Comparison of ENCODE assay signal across 8 cellular contexts in the genomic region with DNA sequence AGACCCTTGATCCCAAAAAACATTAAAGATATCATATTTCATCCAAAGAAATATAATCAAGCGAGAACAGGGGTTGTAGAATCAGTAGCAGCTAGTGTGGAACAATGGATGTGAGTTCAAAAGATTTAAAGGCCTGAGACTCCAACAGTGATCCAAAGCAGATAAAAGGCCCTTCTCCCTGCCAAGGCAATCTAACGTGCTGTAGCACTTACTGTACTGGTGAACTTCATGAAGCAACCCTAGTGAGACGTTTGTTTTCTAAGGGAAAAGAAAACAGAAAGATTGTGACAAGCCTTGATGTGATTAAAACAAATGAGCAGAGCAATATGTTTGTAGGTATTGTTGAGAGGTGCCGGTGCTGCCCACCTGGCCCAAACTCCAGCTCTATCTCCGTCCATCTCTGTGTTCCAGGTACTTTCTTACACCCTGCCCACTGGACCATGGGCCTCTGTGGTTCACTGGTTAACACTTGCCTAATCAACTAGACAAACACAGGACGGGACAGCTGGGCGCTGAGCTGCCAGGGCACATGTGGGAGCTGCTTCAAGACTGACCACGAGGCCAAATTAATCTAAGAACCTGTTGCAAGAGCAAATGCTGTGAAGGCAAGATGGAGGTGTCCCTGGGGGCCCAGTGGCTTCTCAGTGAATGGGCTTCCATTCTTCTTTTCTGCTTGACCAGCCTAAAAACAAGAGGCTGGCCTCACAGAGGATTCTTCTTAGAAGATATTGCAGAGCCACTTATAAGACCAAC.
DNase-seq lines count a peak whose midpoint lies in the region; ATAC-seq, FAIRE-seq and TF ChIP-seq lines count a peak whose summit lies in the region.

No MANE protein-coding gene starts in this region.

- peak overlapping the region; percentile 84 for H3K27ac Mint-ChIP-seq in activated naive CD8-positive, alpha-beta T cell

- no peak for TF ChIP-seq EP300 in HepG2 (IDR thresholded peaks at IDR 0.05; ENCODE audit: low read depth in 2 of 2, low read length in 2 of 2)
- TF ChIP-seq EP300 in HepG2 (CRISPR knock-in tag; IDR thresholded peaks at IDR 0.05; ENCODE audit: borderline replicate concordance) = no peak

- peak; percentile 64 for DNase-seq in right atrium auricular region (ENCODE audit: low spot score)
- DNase-seq in left ventricle myocardium superior = no peak
- DNase-seq in HepG2 (ENCODE audit: low spot score) = peak; percentile 22
- DNase-seq in uterus = peak in 1 of 2 donors; percentile 19
- no peak for DNase-seq in iPS-NIHi7 (ENCODE audit: extremely low spot score)
- DNase-seq in activated CD4-positive, CD25-positive, alpha-beta regulatory T cell (lab: John Stamatoyannopoulos, UW) = no peak

- H3K27me3 Mint-ChIP-seq in activated naive CD8-positive, alpha-beta T cell = no peaks in the 10 kb centered on the region

- peak overlapping the region; percentile 74 for H3K4me2 ChIP-seq in HepG2 (ENCODE audit: low read depth, low read length)

- CTCF ChIA-PET in HepG2 (lab: Yijun Ruan, JAX; ENCODE audit: low intra/inter-chr PET ratio, low total read pairs) = no interaction called here

- POLR2A ChIA-PET in HepG2 (lab: Yijun Ruan, JAX) = interaction anchor here (1.5 to 1.6 kb wide), 2 partner anchors 69 to 223 kb away, joined by 4 to 5 read pairs; no protein-coding TSS in a partner anchor

- H3K36me3 ChIP-seq in right atrium auricular region (no peaks in the 10 kb centered on the region), HepG2 (replicated peaks in 1 of 2; ENCODE audit: control insufficient read depth in 1 of 2, insufficient read depth in 2 of 2, low read length in 2 of 2) (no peaks in the 10 kb centered on the region), uterus (no peaks in the 10 kb centered on the region)

- no peaks in the 10 kb centered on the region for H3K27me3 ChIP-seq in right atrium auricular region
- no peaks in the 10 kb centered on the region; a peak in 2 of 5 replicates for H3K27me3 ChIP-seq in HepG2 (ENCODE audit: control insufficient read depth in 1 of 2, insufficient read depth in 2 of 2, low read length in 2 of 2)
- H3K27me3 ChIP-seq in uterus = no peaks in the 10 kb centered on the region

- ATAC-seq in left ventricle myocardium superior = no peak
- peak; percentile 45 for ATAC-seq in HepG2
- ATAC-seq in GM19397 (IDR thresholded peaks at IDR 0.05; ENCODE audit: unreplicated experiment) = no peak

- WGBS in HepG2 (ENCODE audit: low lambda C conversion rate) = 13% methylated on average over 7 of the region's 8 CpGs

- TF ChIP-seq POLR2A in HepG2 (IDR thresholded peaks at IDR 0.05; ENCODE audit: insufficient read depth in 1 of 2, low read depth in 2 of 2, low read length in 2 of 2) = no peak
- TF ChIP-seq POLR2A in uterus (IDR thresholded peaks at IDR 0.05) = no peak

- peak overlapping the region; percentile 15 for H2AFZ ChIP-seq in HepG2 (ENCODE audit: low read length)

- no peak overlapping the region for H3K9ac ChIP-seq in HepG2 (ENCODE audit: insufficient read depth, low read depth, low read length)

- TF ChIP-seq RAD21 in HepG2 (CRISPR knock-in tag; IDR thresholded peaks at IDR 0.05) = no peak

- FAIRE-seq in HepG2 (lab: Jason Lieb, UNC) = no peak

- in situ Hi-C loops in HepG2 (cut with HindIII; ENCODE audit: extremely low pct_ligation_motif_present, low pct_unique_long_range_greater_than_20kb) = no loop called here

- H3K27ac ChIP-seq in right atrium auricular region (peak overlapping the region; percentile 89 to 94), HepG2 (ENCODE audit: extremely low read length, insufficient read depth, low read length) (no peak overlapping the region), uterus (peak overlapping the region; percentile 94 to 97)

- H3K4me3 ChIP-seq in right atrium auricular region (no peak overlapping the region), HepG2 (replicated peaks in 1 of 3; ENCODE audit: insufficient read depth in 1 of 3, low read depth in 2 of 3, low read length in 3 of 3) (peak overlapping the region in 1 of 3 experiments; percentile 22; a peak in 1 of 6 replicates), uterus (no peak overlapping the region)

- no peaks in the 10 kb centered on the region for H4K20me1 ChIP-seq in HepG2 (ENCODE audit: insufficient read depth, low read length)

- H3K9me3 Mint-ChIP-seq in activated naive CD8-positive, alpha-beta T cell (ENCODE audit: low read depth) = no peaks in the 10 kb centered on the region

- intact Hi-C loops in left ventricle myocardium superior (cut with micrococcal nuclease) (no loop called here), HepG2 (cut with micrococcal nuclease; ENCODE audit: unreplicated experiment) (loop anchor here (2.0 kb wide), 1 partner anchor 67 kb away; no protein-coding TSS in a partner anchor), uterus (cut with DNase I; ENCODE audit: low total_unique reads) (no loop called here)

- H3K79me2 ChIP-seq in HepG2 (ENCODE audit: insufficient read depth, low read length) = no peaks in the 10 kb centered on the region

- H3K4me1 ChIP-seq in right atrium auricular region (peaks cover 0 to 34% of the 10 kb centered on the region in 2 donors), HepG2 (ENCODE audit: insufficient read depth, low read length) (peaks cover 36% of the 10 kb centered on the region), uterus (no peaks in the 10 kb centered on the region)

- BruUV-seq in HepG2 (replicated peaks; lab: Mats Ljungman, UMichigan) = no TSS peak

- H3K9me3 ChIP-seq in right atrium auricular region = no peaks in the 10 kb centered on the region
- no peaks in the 10 kb centered on the region for H3K9me3 ChIP-seq in HepG2 (ENCODE audit: low read length)
- no peaks in the 10 kb centered on the region for H3K9me3 ChIP-seq in uterus

- peak overlapping the region; percentile 74 for H3K4me3 Mint-ChIP-seq in activated naive CD8-positive, alpha-beta T cell

- TF ChIP-seq CTCF in right atrium auricular region (IDR thresholded peaks at IDR 0.05) (no peak), HepG2 (CRISPR knock-in tag; IDR thresholded peaks at IDR 0.05) (no peak), uterus (IDR thresholded peaks at IDR 0.05) (no peak)

- H3K4me1 Mint-ChIP-seq in activated naive CD8-positive, alpha-beta T cell (ENCODE audit: low read depth) = peaks cover 38% of the 10 kb centered on the region

- peaks cover 2% of the 10 kb centered on the region for H3K36me3 Mint-ChIP-seq in activated naive CD8-positive, alpha-beta T cell

TF ChIP-seq in HepG2, 621 proteins besides CTCF, POLR2A, EP300 and RAD21 (continues in another document):
- TF ChIP-seq TBX2 (CRISPR knock-in tag; IDR thresholded peaks at IDR 0.05; ENCODE audit: borderline replicate concordance) = peak; percentile 18; the same call in 1 of the 2 replicates
- TF ChIP-seq, protein P1, sequence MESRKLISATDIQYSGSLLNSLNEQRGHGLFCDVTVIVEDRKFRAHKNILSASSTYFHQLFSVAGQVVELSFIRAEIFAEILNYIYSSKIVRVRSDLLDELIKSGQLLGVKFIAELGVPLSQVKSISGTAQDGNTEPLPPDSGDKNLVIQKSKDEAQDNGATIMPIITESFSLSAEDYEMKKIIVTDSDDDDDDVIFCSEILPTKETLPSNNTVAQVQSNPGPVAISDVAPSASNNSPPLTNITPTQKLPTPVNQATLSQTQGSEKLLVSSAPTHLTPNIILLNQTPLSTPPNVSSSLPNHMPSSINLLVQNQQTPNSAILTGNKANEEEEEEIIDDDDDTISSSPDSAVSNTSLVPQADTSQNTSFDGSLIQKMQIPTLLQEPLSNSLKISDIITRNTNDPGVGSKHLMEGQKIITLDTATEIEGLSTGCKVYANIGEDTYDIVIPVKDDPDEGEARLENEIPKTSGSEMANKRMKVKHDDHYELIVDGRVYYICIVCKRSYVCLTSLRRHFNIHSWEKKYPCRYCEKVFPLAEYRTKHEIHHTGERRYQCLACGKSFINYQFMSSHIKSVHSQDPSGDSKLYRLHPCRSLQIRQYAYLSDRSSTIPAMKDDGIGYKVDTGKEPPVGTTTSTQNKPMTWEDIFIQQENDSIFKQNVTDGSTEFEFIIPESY (CRISPR knock-in tag; IDR thresholded peaks at IDR 0.05) = 0 out of 2 replicates have a peak, but pooled peaks have one; percentile 27
- TF ChIP-seq, protein P2, sequence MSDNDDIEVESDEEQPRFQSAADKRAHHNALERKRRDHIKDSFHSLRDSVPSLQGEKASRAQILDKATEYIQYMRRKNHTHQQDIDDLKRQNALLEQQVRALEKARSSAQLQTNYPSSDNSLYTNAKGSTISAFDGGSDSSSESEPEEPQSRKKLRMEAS (IDR thresholded peaks at IDR 0.05) = peak; percentile 85
- TF ChIP-seq FOXM1 (CRISPR knock-in tag; IDR thresholded peaks at IDR 0.05) = no peak
- TF ChIP-seq, protein P3, sequence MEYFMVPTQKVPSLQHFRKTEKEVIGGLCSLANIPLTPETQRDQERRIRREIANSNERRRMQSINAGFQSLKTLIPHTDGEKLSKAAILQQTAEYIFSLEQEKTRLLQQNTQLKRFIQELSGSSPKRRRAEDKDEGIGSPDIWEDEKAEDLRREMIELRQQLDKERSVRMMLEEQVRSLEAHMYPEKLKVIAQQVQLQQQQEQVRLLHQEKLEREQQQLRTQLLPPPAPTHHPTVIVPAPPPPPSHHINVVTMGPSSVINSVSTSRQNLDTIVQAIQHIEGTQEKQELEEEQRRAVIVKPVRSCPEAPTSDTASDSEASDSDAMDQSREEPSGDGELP (IDR thresholded peaks at IDR 0.05; ENCODE audit: borderline replicate concordance, low read depth) = peak; percentile 66; the same call in 1 of the 2 replicates
- no peak for TF ChIP-seq ZNF713 (CRISPR knock-in tag; IDR thresholded peaks at IDR 0.05)
- TF ChIP-seq FOXA1 (IDR thresholded peaks at IDR 0.05) = no peak
- TF ChIP-seq FOXA1 (CRISPR knock-in tag; IDR thresholded peaks at IDR 0.05) = peak; percentile 48; the same call in 1 of the 2 replicates
- no peak for TF ChIP-seq GATAD1 (CRISPR knock-in tag; IDR thresholded peaks at IDR 0.05)
- TF ChIP-seq SP1 (IDR thresholded peaks at IDR 0.05) = no peak
- no peak for TF ChIP-seq SP1 (CRISPR knock-in tag; IDR thresholded peaks at IDR 0.05)
- TF ChIP-seq ZNF292 (CRISPR knock-in tag; IDR thresholded peaks at IDR 0.05; ENCODE audit: borderline replicate concordance, low read depth) = no peak
- TF ChIP-seq ZNF605 (CRISPR knock-in tag; IDR thresholded peaks at IDR 0.05) = 0 out of 2 replicates have a peak, but pooled peaks have one; percentile 60
- TF ChIP-seq, protein P4, sequence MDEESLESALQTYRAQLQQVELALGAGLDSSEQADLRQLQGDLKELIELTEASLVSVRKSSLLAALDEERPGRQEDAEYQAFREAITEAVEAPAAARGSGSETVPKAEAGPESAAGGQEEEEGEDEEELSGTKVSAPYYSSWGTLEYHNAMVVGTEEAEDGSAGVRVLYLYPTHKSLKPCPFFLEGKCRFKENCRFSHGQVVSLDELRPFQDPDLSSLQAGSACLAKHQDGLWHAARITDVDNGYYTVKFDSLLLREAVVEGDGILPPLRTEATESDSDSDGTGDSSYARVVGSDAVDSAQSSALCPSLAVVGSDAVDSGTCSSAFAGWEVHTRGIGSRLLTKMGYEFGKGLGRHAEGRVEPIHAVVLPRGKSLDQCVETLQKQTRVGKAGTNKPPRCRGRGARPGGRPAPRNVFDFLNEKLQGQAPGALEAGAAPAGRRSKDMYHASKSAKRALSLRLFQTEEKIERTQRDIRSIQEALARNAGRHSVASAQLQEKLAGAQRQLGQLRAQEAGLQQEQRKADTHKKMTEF (CRISPR knock-in tag; IDR thresholded peaks at IDR 0.05) = 0 out of 2 replicates have a peak, but pooled peaks have one; percentile 37

Comparison
In these comparisons a context has a peak if more than half of its experiments do, and no peak if none do; other contexts are left out.
1. DNase-seq: peak in right atrium auricular region (single experiment) and HepG2 (single experiment); none in left ventricle myocardium superior (single experiment), iPS-NIHi7 (single experiment) and activated CD4-positive, CD25-positive, alpha-beta regulatory T cell (0 of 4).